Comparison of ENCODE assay signal across 1 cellular context in the genomic region with DNA sequence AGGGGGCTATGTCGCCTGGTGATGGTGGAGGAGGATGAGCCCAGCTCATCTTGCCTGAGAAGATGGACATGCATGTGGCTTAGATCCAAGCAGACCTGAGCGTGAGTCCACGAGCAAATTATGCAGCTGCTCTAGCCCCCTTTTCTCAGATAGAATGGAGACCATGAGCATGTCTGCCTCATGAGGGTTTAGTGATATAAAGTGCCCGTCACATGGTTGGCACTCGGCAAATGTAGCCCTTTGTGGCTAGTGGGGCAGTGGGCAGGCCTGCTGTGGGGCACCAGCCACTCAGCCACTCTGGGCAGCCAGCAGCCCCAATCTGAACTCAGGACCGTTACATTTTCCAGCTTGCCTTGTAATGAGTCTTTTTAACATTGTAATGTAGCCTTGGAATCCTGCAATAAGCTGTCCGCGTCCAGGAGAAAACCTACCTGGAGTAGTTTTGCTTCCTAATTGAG.
TF ChIP-seq lines count a peak whose summit lies in the region.

No MANE protein-coding gene starts in this region.

TF ChIP-seq in H1, 55 proteins besides CTCF, POLR2A, EP300 and RAD21 (continued from another document):
- TF ChIP-seq ATF2 (IDR thresholded peaks at IDR 0.05; ENCODE audit: low read length) (no peak), GABPA (IDR thresholded peaks at IDR 0.05; ENCODE audit: borderline replicate concordance, insufficient read depth, low read length) (no peak), CBX8 (IDR thresholded peaks at IDR 0.05; ENCODE audit: borderline replicate concordance, low read depth, low read length) (no peak), CEBPB (IDR thresholded peaks at IDR 0.05; ENCODE audit: low read depth, low read length) (no peak), TAF7 (optimal IDR thresholded peaks at IDR 0.05; ENCODE audit: borderline replicate concordance, low read depth, low read length) (no peak), CTBP2 (IDR thresholded peaks at IDR 0.05; ENCODE audit: borderline replicate concordance, insufficient read depth, insufficient read length, low read length) (no peak)
